26 cellular contexts compared by ENCODE assay signal in the genomic region with DNA sequence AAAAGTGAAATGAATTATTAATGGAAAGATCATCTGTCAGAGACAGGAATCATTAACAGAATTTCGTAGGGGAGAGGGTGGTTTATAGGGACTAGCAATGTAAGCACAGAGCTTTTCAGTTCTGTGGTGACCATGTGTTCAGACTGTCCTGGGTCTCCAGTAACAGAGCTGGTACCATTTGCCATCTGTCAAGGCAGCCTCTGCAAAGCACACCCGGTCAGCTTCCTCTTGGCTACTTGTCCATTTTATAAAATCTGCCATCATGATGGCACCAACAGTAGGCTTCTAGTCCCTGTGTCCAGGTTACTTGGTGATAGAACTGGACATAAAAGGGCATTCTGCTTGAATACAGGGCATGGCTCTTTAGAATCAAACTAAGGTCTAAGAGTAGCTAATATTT. TPM values are rescaled to one million over a fixed set of nuclear protein-coding genes. Genes with fewer than 3 reads are reported as not detected.
"Had no signal": no experiment of that assay in that cellular context is flagged by ENCODE, and none has a peak within 500 bp of the region (broad histone marks: within the 10 kb centered on the region; RNA-seq: fewer than 3 reads in every experiment).

No MANE protein-coding gene starts in this region.

- H3K4me1 ChIP-seq: ascending aorta had no signal

- H3K9me3 Mint-ChIP-seq: activated CD4-positive, alpha-beta memory T cell treated with anti-CD3 and anti-CD28 coated beads, Interleukin-2, amount 10 ng/mL, durations not matched to agents 7 days and 5 days; activated T-cell treated with anti-CD3 and anti-CD28 coated beads, Interleukin-2, amount 50 U/mL, for 24 hours; activated T-cell treated with anti-CD3 and anti-CD28 coated beads, Interleukin-2, amount 50 U/mL, for 72 hours; central memory CD8-positive, alpha-beta T cell; WTC11 had no signal

- H3K27ac Mint-ChIP-seq: activated CD4-positive, alpha-beta memory T cell treated with anti-CD3 and anti-CD28 coated beads, Interleukin-2, amount 10 ng/mL, durations not matched to agents 7 days and 5 days; activated CD4-positive, alpha-beta T cell treated with anti-CD3 and anti-CD28 coated beads, Interleukin-2, amount 10 ng/mL, durations not matched to agents 7 days and 5 days; activated naive CD4-positive, alpha-beta T cell treated with anti-CD3 and anti-CD28 coated beads, Interleukin-2, amount 10 ng/mL, durations not matched to agents 7 days and 5 days; activated naive CD4-positive, alpha-beta T cell treated with anti-CD3 and anti-CD28 coated beads, Interleukin-2, amount 50 U/mL, for 72 hours; activated naive CD8-positive, alpha-beta T cell treated with anti-CD3 and anti-CD28 coated beads, Interleukin-2, amount 10 ng/mL, durations not matched to agents 7 days and 5 days; activated T-cell treated with anti-CD3 and anti-CD28 coated beads, Interleukin-2, amount 50 U/mL, for 24 hours; activated T-cell treated with anti-CD3 and anti-CD28 coated beads, Interleukin-2, amount 50 U/mL, for 72 hours; WTC11 had no signal

- H3K4me3 ChIP-seq: ascending aorta, colonic mucosa, heart left ventricle had no signal

- DNase-seq: activated CD4-positive, alpha-beta memory T cell treated with anti-CD3 and anti-CD28 coated beads, Interleukin-2, amount 10 ng/mL, durations not matched to agents 7 days and 5 days; activated CD4-positive, alpha-beta T cell treated with anti-CD3 and anti-CD28 coated beads for 1 hour; activated CD4-positive, alpha-beta T cell treated with anti-CD3 and anti-CD28 coated beads for 4 hours; activated CD4-positive, alpha-beta T cell treated with anti-CD3 and anti-CD28 coated beads, Interleukin-2, amount 10 ng/mL, durations not matched to agents 7 days and 5 days; activated CD4-positive, alpha-beta T cell treated with anti-CD3 and anti-CD28 coated beads, Interleukin-2, amount 50 U/mL, for 4 hours; activated CD8-positive, alpha-beta memory T cell treated with anti-CD3 and anti-CD28 coated beads, Interleukin-2, amount 50 U/mL, for 48 hours; activated gamma-delta T cell; activated naive CD4-positive, alpha-beta T cell; activated naive CD4-positive, alpha-beta T cell treated with anti-CD3 and anti-CD28 coated beads, Interleukin-2, amount 10 ng/mL, durations not matched to agents 7 days and 5 days; activated naive CD8-positive, alpha-beta T cell treated with anti-CD3 and anti-CD28 coated beads, Interleukin-2, amount 10 ng/mL, durations not matched to agents 7 days and 5 days; activated T-cell treated with anti-CD3 and anti-CD28 coated beads for 4 hours; activated T-cell treated with anti-CD3 and anti-CD28 coated beads, Interleukin-2, amount 50 U/mL, for 24 hours; activated T-cell treated with anti-CD3 and anti-CD28 coated beads, Interleukin-2, amount 50 U/mL, for 72 hours; brain microvascular endothelial cell; colonic mucosa; effector CD8-positive, alpha-beta T cell; foreskin fibroblast; heart left ventricle; T-helper 2 cell had no signal

- H3K36me3 ChIP-seq: ascending aorta, brain microvascular endothelial cell, colonic mucosa, heart left ventricle had no signal

- H3K27ac ChIP-seq: ascending aorta, brain microvascular endothelial cell, colonic mucosa, epithelial cell of prostate, heart left ventricle, VCaP had no signal

- H3K9me3 ChIP-seq: ascending aorta, colonic mucosa, heart left ventricle had no signal

- ATAC-seq: activated naive CD4-positive, alpha-beta T cell treated with anti-CD3 and anti-CD28 coated beads, Interleukin-2, amount 50 U/mL, for 72 hours; activated T-cell treated with anti-CD3 and anti-CD28 coated beads, Interleukin-2, amount 50 U/mL, for 72 hours; WTC11 had no signal

- H3K27me3 Mint-ChIP-seq: activated CD4-positive, alpha-beta memory T cell treated with anti-CD3 and anti-CD28 coated beads, Interleukin-2, amount 10 ng/mL, durations not matched to agents 7 days and 5 days; activated CD4-positive, alpha-beta T cell treated with anti-CD3 and anti-CD28 coated beads, Interleukin-2, amount 10 ng/mL, durations not matched to agents 7 days and 5 days; activated naive CD4-positive, alpha-beta T cell treated with anti-CD3 and anti-CD28 coated beads, Interleukin-2, amount 10 ng/mL, durations not matched to agents 7 days and 5 days; activated naive CD8-positive, alpha-beta T cell treated with anti-CD3 and anti-CD28 coated beads, Interleukin-2, amount 10 ng/mL, durations not matched to agents 7 days and 5 days; central memory CD8-positive, alpha-beta T cell had no signal

- H3K4me3 Mint-ChIP-seq: activated CD4-positive, alpha-beta memory T cell treated with anti-CD3 and anti-CD28 coated beads, Interleukin-2, amount 10 ng/mL, durations not matched to agents 7 days and 5 days; activated CD4-positive, alpha-beta T cell treated with anti-CD3 and anti-CD28 coated beads, Interleukin-2, amount 10 ng/mL, durations not matched to agents 7 days and 5 days; activated naive CD4-positive, alpha-beta T cell treated with anti-CD3 and anti-CD28 coated beads, Interleukin-2, amount 10 ng/mL, durations not matched to agents 7 days and 5 days; activated naive CD8-positive, alpha-beta T cell treated with anti-CD3 and anti-CD28 coated beads, Interleukin-2, amount 10 ng/mL, durations not matched to agents 7 days and 5 days; activated T-cell treated with anti-CD3 and anti-CD28 coated beads, Interleukin-2, amount 50 U/mL, for 24 hours; activated T-cell treated with anti-CD3 and anti-CD28 coated beads, Interleukin-2, amount 50 U/mL, for 72 hours; central memory CD8-positive, alpha-beta T cell; WTC11 had no signal

- H3K27me3 ChIP-seq: ascending aorta, brain microvascular endothelial cell, colonic mucosa, heart left ventricle had no signal

RNA-seq across cellular contexts. Expression of gene LPAR3, which starts 36.1 kb away (rescaled TPM):
- total RNA-seq: ascending aorta, endothelial cell of umbilical vein had no signal
- polyA plus RNA-seq: endothelial cell of umbilical vein had no signal
